In genomic region chr11:86765146-86765663, GRCh38 we compare ENCODE assay signal across 15 cellular contexts. TPM values are rescaled to one million over a fixed set of nuclear protein-coding genes. Genes with fewer than 3 reads are reported as not detected.
DNase-seq lines count a peak whose midpoint lies in the region; ATAC-seq and TF ChIP-seq lines count a peak whose summit lies in the region.
"Had no signal": no experiment of that assay in that cellular context is flagged by ENCODE, and none has a peak within 500 bp of the region (broad histone marks: within the 10 kb centered on the region; RNA-seq: fewer than 3 reads in every experiment).

No MANE protein-coding gene starts in this region.

- TF ChIP-seq CTCF in SK-N-SH (IDR thresholded peaks at IDR 0.05) (no peak), fibroblast of pulmonary artery (IDR thresholded peaks at IDR 0.05; ENCODE audit: low read length, missing control alignments) (no peak), nephron (IDR thresholded peaks at IDR 0.05; ENCODE audit: unreplicated experiment in 3 of 3) (no peak), lower leg skin (IDR thresholded peaks at IDR 0.05) (no peak), omental fat pad (IDR thresholded peaks at IDR 0.05) (no peak), upper lobe of right lung (IDR thresholded peaks at IDR 0.05) (no peak), GM10248 (IDR thresholded peaks at IDR 0.05; ENCODE audit: control extremely low read depth, extremely low read depth, low read depth, missing control alignments) (no peak)

- H3K27me3 ChIP-seq in SK-N-SH (ENCODE audit: insufficient read depth) (no peaks in the 10 kb centered on the region), upper lobe of right lung (no peaks in the 10 kb centered on the region)

- H3K4me3 ChIP-seq in SK-N-SH (ENCODE audit: low read depth in 2 of 2, low read length in 1 of 2) = no peak overlapping the region
- no peak overlapping the region for H3K4me3 ChIP-seq in fibroblast of pulmonary artery (replicated peaks; ENCODE audit: low read depth, low read length)
- no peak overlapping the region for H3K4me3 ChIP-seq in lower leg skin (ENCODE audit: low read depth, poor library complexity, severe bottlenecking)
- H3K4me3 ChIP-seq in upper lobe of right lung = no peak overlapping the region
- H3K4me3 ChIP-seq: HAP-1 had no signal

- DNase-seq in SK-N-SH (no peak), fibroblast of pulmonary artery (ENCODE audit: low read depth) (peak; percentile 47), lower leg skin (ENCODE audit: low spot score in 2 of 2) (no peak), omental fat pad (ENCODE audit: low spot score) (no peak), upper lobe of right lung (no peak), GM10248 (ENCODE audit: extremely low spot score) (no peak)
- DNase-seq: CD8-positive, alpha-beta T cell; DMS53; HFFc6 had no signal

- H4K20me1 ChIP-seq in SK-N-SH (ENCODE audit: insufficient read depth) = no peaks in the 10 kb centered on the region

- no peak for TF ChIP-seq POLR2A in lower leg skin (IDR thresholded peaks at IDR 0.05)

- no peak overlapping the region for H3K4me3 Mint-ChIP-seq in nephron
- H3K4me3 Mint-ChIP-seq: CD14-positive monocyte; CD8-positive, alpha-beta T cell; HFFc6 had no signal

- no peaks in the 10 kb centered on the region for H3K9me2 ChIP-seq in SK-N-SH

- TF ChIP-seq EP300 in SK-N-SH (IDR thresholded peaks at IDR 0.05; ENCODE audit: borderline replicate concordance in 1 of 2, low read depth in 1 of 2, low read length in 1 of 2) = no peak

- H3K9me3 ChIP-seq in SK-N-SH (no peaks in the 10 kb centered on the region), upper lobe of right lung (no peaks in the 10 kb centered on the region)
- H3K9me3 ChIP-seq: HAP-1 had no signal

- H3K36me3 ChIP-seq in SK-N-SH (replicated peaks in 1 of 2; ENCODE audit: control insufficient read depth in 1 of 2, insufficient read depth in 2 of 2, low read length in 1 of 2) (no peaks in the 10 kb centered on the region), upper lobe of right lung (no peaks in the 10 kb centered on the region)
- H3K36me3 ChIP-seq: HAP-1 had no signal

- no peaks in the 10 kb centered on the region for H3K36me3 Mint-ChIP-seq in nephron (ENCODE audit: low read depth)
- H3K36me3 Mint-ChIP-seq: CD14-positive monocyte; CD8-positive, alpha-beta T cell had no signal

- 83% methylated on average over 5 of the region's 5 CpGs for WGBS in SK-N-SH (ENCODE audit: low lambda C conversion rate)
- WGBS in lower leg skin, 2 donors = 85 to 91% methylated on average over 5 of the region's 5 CpGs

- H3K9ac ChIP-seq in SK-N-SH = no peak overlapping the region

- CTCF ChIA-PET in SK-N-SH (lab: Yijun Ruan, JAX) = no interaction called here
- CTCF ChIA-PET in GM10248 (lab: Yijun Ruan, JAX) = no interaction called here

- H3K4me1 Mint-ChIP-seq in nephron = peaks cover 12% of the 10 kb centered on the region
- H3K4me1 Mint-ChIP-seq: CD14-positive monocyte had no signal

- H3K79me2 ChIP-seq in SK-N-SH (ENCODE audit: insufficient read depth) = no peaks in the 10 kb centered on the region

- peaks cover 25% of the 10 kb centered on the region for H3F3A ChIP-seq in SK-N-SH (replicated peaks; ENCODE audit: insufficient read depth)

- POLR2A ChIA-PET in SK-N-SH (lab: Yijun Ruan, JAX) = no interaction called here
- POLR2A ChIA-PET in GM10248 (lab: Yijun Ruan, JAX) = no interaction called here

- ATAC-seq in SK-N-SH treated with all-trans-retinoic acid at 6 μM for 48 hours = no peak
- ATAC-seq in omental fat pad (ENCODE audit: low FRiP score) = no peak
- no peak for ATAC-seq in upper lobe of right lung
- ATAC-seq: CD8-positive, alpha-beta T cell; HepG2 had no signal

- peak overlapping the region; percentile 71; the same call in 1 of the 2 replicates for H2AFZ ChIP-seq in SK-N-SH (ENCODE audit: low read depth)

- TF ChIP-seq RAD21 in SK-N-SH (IDR thresholded peaks at IDR 0.05; ENCODE audit: low read length) = no peak

- peaks cover 0 to 25% of the 10 kb centered on the region in 2 experiments for H3K4me1 ChIP-seq in SK-N-SH (ENCODE audit: control insufficient read depth in 1 of 2, insufficient read depth in 2 of 2, low read depth in 1 of 2, low read length in 1 of 2)
- H3K4me1 ChIP-seq in upper lobe of right lung = no peaks in the 10 kb centered on the region
- H3K4me1 ChIP-seq: HAP-1 had no signal

- peak overlapping the region; percentile 20 to 74 (median 37) for H3K27ac Mint-ChIP-seq in nephron
- H3K27ac Mint-ChIP-seq: CD14-positive monocyte; CD8-positive, alpha-beta T cell; HFFc6 had no signal

- H3K4me2 ChIP-seq in SK-N-SH = no peak overlapping the region

- intact Hi-C loops in lower leg skin (cut with DNase I; ENCODE audit: low total_unique reads) = no loop called here
- intact Hi-C loops in upper lobe of right lung (cut with DNase I) = no loop called here

- H3K9me3 Mint-ChIP-seq in nephron = no peaks in the 10 kb centered on the region
- H3K9me3 Mint-ChIP-seq: CD8-positive, alpha-beta T cell; HFFc6 had no signal

- H3K27ac ChIP-seq in SK-N-SH (ENCODE audit: low read depth in 2 of 2, low read length in 1 of 2) (no peak overlapping the region), upper lobe of right lung (no peak overlapping the region)
- H3K27ac ChIP-seq: 22Rv1 had no signal

- H3K27me3 Mint-ChIP-seq in nephron (ENCODE audit: low read depth) = no peaks in the 10 kb centered on the region

TF ChIP-seq in SK-N-SH, 30 proteins besides CTCF, POLR2A, EP300 and RAD21 (continues in another document):
- TF ChIP-seq NFIC (IDR thresholded peaks at IDR 0.05; ENCODE audit: borderline replicate concordance) = no peak
- no peak for TF ChIP-seq ZBTB33 (IDR thresholded peaks at IDR 0.05; ENCODE audit: borderline replicate concordance, low read depth)
- TF ChIP-seq TEAD4 (IDR thresholded peaks at IDR 0.05; ENCODE audit: borderline replicate concordance, insufficient read depth) = no peak
- TF ChIP-seq FOXJ3 (CRISPR knock-in tag; IDR thresholded peaks at IDR 0.05) = no peak
- TF ChIP-seq JUND (IDR thresholded peaks at IDR 0.05) = no peak
- TF ChIP-seq GABPA (IDR thresholded peaks at IDR 0.05; ENCODE audit: low read depth) = no peak
- no peak for TF ChIP-seq TCF12 (IDR thresholded peaks at IDR 0.05)

TF ChIP-seq in SK-N-SH treated with all-trans-retinoic acid at 6 μM for 48 hours, 23 proteins besides CTCF, POLR2A, EP300 and RAD21:
- no peak for TF ChIP-seq OSR1 (CRISPR knock-in tag; IDR thresholded peaks at IDR 0.05)
- TF ChIP-seq TSHZ2 (CRISPR knock-in tag; IDR thresholded peaks at IDR 0.05) = no peak
- no peak for TF ChIP-seq CSRNP3 (CRISPR knock-in tag; IDR thresholded peaks at IDR 0.05)
- no peak for TF ChIP-seq GLIS3 (CRISPR knock-in tag; IDR thresholded peaks at IDR 0.05)
- no peak for TF ChIP-seq ZFP30 (CRISPR knock-in tag; IDR thresholded peaks at IDR 0.05)
- no peak for TF ChIP-seq BACH2 (CRISPR knock-in tag; IDR thresholded peaks at IDR 0.05; ENCODE audit: borderline replicate concordance)
- TF ChIP-seq ZC3H10 (CRISPR knock-in tag; IDR thresholded peaks at IDR 0.05) = no peak
- TF ChIP-seq TOX (CRISPR knock-in tag; IDR thresholded peaks at IDR 0.05; ENCODE audit: borderline replicate concordance) = no peak
- TF ChIP-seq PPARA (CRISPR knock-in tag; IDR thresholded peaks at IDR 0.05; ENCODE audit: borderline replicate concordance) = no peak
- TF ChIP-seq CSDC2 (CRISPR knock-in tag; IDR thresholded peaks at IDR 0.05) = no peak

RNA-seq across cellular contexts. Expression of gene PRSS23, which starts 35.1 kb away (rescaled TPM):
- polyA plus RNA-seq in SK-N-SH (2012; rRNA removed) = 326 and 429 TPM in 2 replicates
- polyA plus RNA-seq in SK-N-SH (2012; cell fraction: cytosol; rRNA removed) = 346 and 361 TPM in 2 replicates
- polyA plus RNA-seq in SK-N-SH (2012; cell fraction: nucleus; rRNA removed) = 89.2 and 204 TPM in 2 replicates
- 10 to 100 TPM in 2 of 4 donors, 1 to 10 TPM in 2; 7.5 to 32.1 (median 13.7) TPM for total RNA-seq in lower leg skin
- total RNA-seq in omental fat pad = 10 to 100 TPM; 35.9 to 66.2 (median 50.3) TPM
- total RNA-seq in upper lobe of right lung = 100 TPM
